In the genomic region with DNA sequence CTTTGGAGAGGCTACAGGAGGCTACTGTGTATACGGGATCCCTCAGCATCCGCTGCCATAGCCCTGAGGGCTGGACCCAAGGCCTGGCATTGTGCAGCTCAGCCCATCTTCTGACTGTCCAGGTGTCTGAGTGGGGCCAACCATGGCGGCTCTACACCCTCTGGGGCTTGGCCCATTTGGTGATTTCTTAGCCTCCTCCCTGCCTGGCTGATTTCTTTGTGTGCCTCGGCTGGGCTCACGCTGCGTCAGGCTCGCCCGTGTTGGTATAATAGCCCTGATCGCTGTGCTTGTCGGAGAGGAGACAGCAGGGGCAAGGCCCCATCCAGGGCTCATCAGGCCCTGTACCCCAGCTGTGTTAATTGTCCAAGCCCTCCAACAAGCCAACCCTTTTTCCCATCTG, we compare ENCODE assay signal across 21 cellular contexts. TPM values are rescaled to one million over a fixed set of nuclear protein-coding genes. Genes with fewer than 3 reads are reported as not detected.
DNase-seq lines count a peak whose midpoint lies in the region; ATAC-seq and TF ChIP-seq lines count a peak whose summit lies in the region.
"Had no signal": no experiment of that assay in that cellular context is flagged by ENCODE, and none has a peak within 500 bp of the region (broad histone marks: within the 10 kb centered on the region; RNA-seq: fewer than 3 reads in every experiment).

No MANE protein-coding gene starts in this region.

- TF ChIP-seq CTCF in dorsolateral prefrontal cortex (IDR thresholded peaks at IDR 0.05 in 54 of 56, conservative IDR thresholded peaks at IDR 0.05 in 2 of 56; ENCODE audit: low read depth in 1 of 56, partially characterized antibody in 56 of 56): no peak
- TF ChIP-seq CTCF in neural progenitor cell (IDR thresholded peaks at IDR 0.05): no peak
- TF ChIP-seq CTCF in endothelial cell (IDR thresholded peaks at IDR 0.05; ENCODE audit: unreplicated experiment): no peak

- H3K27ac Mint-ChIP-seq in neural progenitor cell: peak overlapping the region; percentile 23
- no peak overlapping the region for H3K27ac Mint-ChIP-seq in endothelial cell (ENCODE audit: unreplicated experiment)
- H3K27ac Mint-ChIP-seq: activated naive CD4-positive, alpha-beta T cell treated with anti-CD3 and anti-CD28 coated beads for 36 hours; IgD-negative memory B cell had no signal

- H3K27me3 ChIP-seq in GM23248 (replicated peaks; ENCODE audit: insufficient read depth) (no peaks in the 10 kb centered on the region), dorsolateral prefrontal cortex (no peaks in the 10 kb centered on the region), neural progenitor cell (no peaks in the 10 kb centered on the region)
- H3K27me3 ChIP-seq: BE2C, gastrocnemius medialis, sigmoid colon, uterus had no signal

- H3K27ac ChIP-seq in GM23248: peak overlapping the region; percentile 80
- H3K27ac ChIP-seq in dorsolateral prefrontal cortex: peak overlapping the region in 52 of 59 donors; percentile 3 to 81 (median 60)
- H3K27ac ChIP-seq in neural progenitor cell: no peak overlapping the region
- H3K27ac ChIP-seq: gastrocnemius medialis, sigmoid colon, uterus had no signal

- no peaks in the 10 kb centered on the region for H4K20me1 ChIP-seq in GM23248 (ENCODE audit: insufficient read depth)
- no peaks in the 10 kb centered on the region for H4K20me1 ChIP-seq in neural progenitor cell (ENCODE audit: low read depth)

- H3K4me1 Mint-ChIP-seq in neural progenitor cell: peaks cover 7% of the 10 kb centered on the region
- peaks cover 29% of the 10 kb centered on the region for H3K4me1 Mint-ChIP-seq in endothelial cell (ENCODE audit: unreplicated experiment)
- H3K4me1 Mint-ChIP-seq: IgD-negative memory B cell had no signal

- peaks cover 61% of the 10 kb centered on the region for H3K4me1 ChIP-seq in GM23248 (ENCODE audit: insufficient read depth)
- H3K4me1 ChIP-seq in neural progenitor cell: peaks cover 20% of the 10 kb centered on the region
- H3K4me1 ChIP-seq: uterus had no signal

- H3K9me3 ChIP-seq in GM23248 (ENCODE audit: low read depth): no peaks in the 10 kb centered on the region
- H3K9me3 ChIP-seq in neural progenitor cell (ENCODE audit: low read depth): no peaks in the 10 kb centered on the region
- H3K9me3 ChIP-seq: BE2C, gastrocnemius medialis, sigmoid colon, uterus had no signal

- H3K4me3 Mint-ChIP-seq in neural progenitor cell (no peak overlapping the region), endothelial cell (ENCODE audit: unreplicated experiment) (no peak overlapping the region)
- H3K4me3 Mint-ChIP-seq: activated naive CD4-positive, alpha-beta T cell treated with anti-CD3 and anti-CD28 coated beads for 36 hours; H9; IgD-negative memory B cell had no signal

- H2AFZ ChIP-seq in GM23248: no peak overlapping the region
- H2AFZ ChIP-seq in neural progenitor cell (replicated peaks): no peak overlapping the region

- H3K9me2 ChIP-seq in GM23248 (ENCODE audit: insufficient read depth): no peaks in the 10 kb centered on the region

- ATAC-seq in HG03097 (IDR thresholded peaks at IDR 0.05; ENCODE audit: low FRiP score, unreplicated experiment): no peak
- ATAC-seq: activated CD4-positive, CD25-positive, alpha-beta regulatory T cell treated with anti-CD3 and anti-CD28 coated beads, Interleukin-2, amount 50 U/mL, for 24 hours; gastrocnemius medialis had no signal

- H3K27me3 Mint-ChIP-seq in neural progenitor cell (ENCODE audit: insufficient read depth, low read depth) (peaks cover 2% of the 10 kb centered on the region), endothelial cell (ENCODE audit: unreplicated experiment) (peaks cover 5% of the 10 kb centered on the region)

- H3F3A ChIP-seq in GM23248 (ENCODE audit: insufficient read depth) (peaks cover 61% of the 10 kb centered on the region), neural progenitor cell (ENCODE audit: low read depth) (peaks cover 21% of the 10 kb centered on the region)

- WGBS in GM23248 (ENCODE audit: low coverage in 1 of 2, low lambda C conversion rate in 2 of 2, missing lambda C conversion rate in 2 of 2), 2 experiments: 94 to 96% methylated on average over 8 to 10 of the region's 10 CpGs

- in situ Hi-C loops in GM23248 (cut with MboI): no loop called here

- H3K9ac ChIP-seq in GM23248 (peak overlapping the region; percentile 58), neural progenitor cell (no peak overlapping the region)

- no peaks in the 10 kb centered on the region for H3K36me3 Mint-ChIP-seq in neural progenitor cell
- H3K36me3 Mint-ChIP-seq in endothelial cell (ENCODE audit: low read depth, unreplicated experiment): peaks cover 11% of the 10 kb centered on the region

- H3K36me3 ChIP-seq in GM23248 (ENCODE audit: low read depth) (no peaks in the 10 kb centered on the region), neural progenitor cell (no peaks in the 10 kb centered on the region)
- H3K36me3 ChIP-seq: BE2C, gastrocnemius medialis, sigmoid colon, uterus had no signal

- H3K4me3 ChIP-seq in GM23248: no peak overlapping the region
- peak overlapping the region in 2 of 59 donors; percentile 8 to 12 for H3K4me3 ChIP-seq in dorsolateral prefrontal cortex
- no peak overlapping the region for H3K4me3 ChIP-seq in neural progenitor cell
- H3K4me3 ChIP-seq: gastrocnemius medialis, sigmoid colon, uterus had no signal

- DNase-seq in GM23248: no peak
- DNase-seq in NCI-H146 treated with DMSO at 0.1 percent for 48 hours (lab: John Stamatoyannopoulos, UW; ENCODE audit: unreplicated experiment): peak; percentile 98
- DNase-seq in dorsolateral prefrontal cortex: peak in 3 of 10 donors; percentile 27 to 43 (median 38)
- peak; percentile 66 for DNase-seq in neural progenitor cell (ENCODE audit: low spot score)
- DNase-seq in T1000 (lab: John Stamatoyannopoulos, UW): no peak
- DNase-seq in endothelial cell (ENCODE audit: low spot score): no peak
- DNase-seq in 8988T: no peak
- DNase-seq: activated CD8-positive, alpha-beta memory T cell treated with anti-CD3 and anti-CD28 coated beads, Interleukin-2, amount 50 U/mL, for 4 hours; activated naive CD4-positive, alpha-beta T cell treated with anti-CD3 and anti-CD28 coated beads for 36 hours; BE2C; gastrocnemius medialis; H9; mammary epithelial cell; NCI-H524 treated with DMSO at 0.1 percent for 48 hours; RPMI8226; stimulated activated CD4-positive, alpha-beta T cell treated with anti-CD3 and anti-CD28 coated beads, Interleukin-4, amount 100 ng/mL, for 4 hours had no signal

- intact Hi-C loops in dorsolateral prefrontal cortex (cut with DNase I): no loop called here

- H3K9me3 Mint-ChIP-seq in neural progenitor cell (peaks cover 3% of the 10 kb centered on the region), endothelial cell (ENCODE audit: unreplicated experiment) (no peaks in the 10 kb centered on the region)
- H3K9me3 Mint-ChIP-seq: H9 had no signal

- H3K4me2 ChIP-seq in GM23248 (ENCODE audit: unreplicated experiment) (peak overlapping the region; percentile 59), neural progenitor cell (peak overlapping the region; percentile 53)

- H3K79me2 ChIP-seq in GM23248 (ENCODE audit: insufficient read depth): peaks cover 87% of the 10 kb centered on the region
- H3K79me2 ChIP-seq in neural progenitor cell (ENCODE audit: low read depth): no peaks in the 10 kb centered on the region

RNA-seq across cellular contexts. Expression of a gene that starts 44.0 kb away (rescaled TPM):
- total RNA-seq in GM23248 (2014; rRNA removed; shearing (Covaris generic)): 79.0 and 81.8 TPM in 2 replicates
- 74.7 and 75.6 TPM in 2 replicates for polyA plus RNA-seq in GM23248 (2016; fragmentation: Nextera tagmentation; extraction: Ambion mirVana)
- total RNA-seq in dorsolateral prefrontal cortex: 100 to 1,000 TPM in 17 of 120 experiments, 10 to 100 TPM in 103; 53.8 to 141 (median 77.6) TPM
- 60.7 and 83.0 TPM in 2 replicates for total RNA-seq in neural progenitor cell (ENCODE audit: low replicate concordance)
- 101 TPM for total RNA-seq in endothelial cell (ENCODE audit: unreplicated experiment)

Comparison
In these comparisons a context has a peak if more than half of its experiments do, and no peak if none do; other contexts are left out.
1. DNase-seq: peak in NCI-H146 treated with DMSO at 0.1 percent for 48 hours (single experiment) and neural progenitor cell (single experiment); none in GM23248 (single experiment), T1000 (single experiment), endothelial cell (single experiment) and 8988T (single experiment).